14 cellular contexts compared by ENCODE assay signal in the genomic region with DNA sequence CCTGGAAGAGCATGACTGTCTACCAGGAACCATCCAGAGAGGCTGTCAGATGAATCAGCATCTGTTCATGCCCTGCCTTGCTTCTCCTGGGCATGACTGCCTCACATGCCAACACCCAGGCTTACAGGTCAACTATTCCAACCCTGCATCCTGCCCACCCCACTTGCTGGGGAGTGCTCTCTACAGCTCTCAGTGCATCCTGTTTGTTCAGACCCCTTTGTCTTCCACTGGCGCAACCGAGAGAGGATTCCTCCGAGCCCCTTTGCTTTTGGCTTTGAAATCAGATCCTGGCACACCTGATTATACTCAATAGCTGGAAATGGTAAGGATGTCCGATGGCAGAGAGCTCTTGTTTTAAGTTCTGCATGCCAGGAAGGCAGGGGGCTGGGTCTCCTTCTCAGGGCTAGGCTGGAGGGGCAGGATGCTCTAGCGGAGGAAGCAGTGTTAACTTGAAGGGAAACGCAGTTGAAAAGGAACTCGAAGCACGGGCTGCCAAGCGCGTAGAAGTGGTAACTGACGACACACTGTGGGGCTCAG.
DNase-seq lines count a peak whose midpoint lies in the region; ATAC-seq and TF ChIP-seq lines count a peak whose summit lies in the region.
"Had no signal": no experiment of that assay in that cellular context is flagged by ENCODE, and none has a peak within 500 bp of the region (broad histone marks: within the 10 kb centered on the region; RNA-seq: fewer than 3 reads in every experiment).

No MANE protein-coding gene starts in this region.

- H3K4me3 ChIP-seq in epithelial cell of esophagus (ENCODE audit: low read length): no peak overlapping the region
- H3K4me3 ChIP-seq: HAP-1, sigmoid colon had no signal

- peaks cover 4% of the 10 kb centered on the region for H3K36me3 Mint-ChIP-seq in activated T-cell treated with anti-CD3 and anti-CD28 coated beads, Interleukin-2, amount 50 U/mL, for 4 hours (ENCODE audit: insufficient read depth)
- H3K36me3 Mint-ChIP-seq in immature natural killer cell: peaks cover 4 to 12% (median 7%) of the 10 kb centered on the region in 3 donors

- H3K27me3 Mint-ChIP-seq in activated T-cell treated with anti-CD3 and anti-CD28 coated beads, Interleukin-2, amount 50 U/mL, for 4 hours (ENCODE audit: low read depth): no peaks in the 10 kb centered on the region
- peaks cover 0 to 6% (median 0%) of the 10 kb centered on the region in 3 donors for H3K27me3 Mint-ChIP-seq in immature natural killer cell (ENCODE audit: low read depth in 3 of 3)

- no peaks in the 10 kb centered on the region for H3K9me3 Mint-ChIP-seq in activated T-cell treated with anti-CD3 and anti-CD28 coated beads, Interleukin-2, amount 50 U/mL, for 4 hours
- no peaks in the 10 kb centered on the region for H3K9me3 Mint-ChIP-seq in immature natural killer cell

- H3K4me3 Mint-ChIP-seq in activated T-cell treated with anti-CD3 and anti-CD28 coated beads, Interleukin-2, amount 50 U/mL, for 4 hours: no peak overlapping the region
- no peak overlapping the region for H3K4me3 Mint-ChIP-seq in immature natural killer cell

- peak; percentile 40 to 41 for ATAC-seq in activated T-cell treated with anti-CD3 and anti-CD28 coated beads, Interleukin-2, amount 50 U/mL, for 4 hours
- peak; percentile 20 for ATAC-seq in HG03342 (IDR thresholded peaks at IDR 0.05; ENCODE audit: unreplicated experiment)
- peak; percentile 30 for ATAC-seq in stimulated activated naive CD8-positive, alpha-beta T cell treated with anti-CD3 and anti-CD28 coated beads, Interleukin-15, Interleukin-2, amounts not matched to agents 100 U/mL and 50 U/mL, for 24 hours

- peaks cover 26% of the 10 kb centered on the region for H3K4me1 Mint-ChIP-seq in activated T-cell treated with anti-CD3 and anti-CD28 coated beads, Interleukin-2, amount 50 U/mL, for 4 hours (ENCODE audit: low read depth)
- no peaks in the 10 kb centered on the region for H3K4me1 Mint-ChIP-seq in immature natural killer cell

- DNase-seq in activated T-cell treated with anti-CD3 and anti-CD28 coated beads, Interleukin-2, amount 50 U/mL, for 4 hours: no peak
- DNase-seq in activated T-cell treated with anti-CD3 and anti-CD28 coated beads, Interleukin-2, amount 50 U/mL, for 48 hours: no peak
- peak; percentile 92 for DNase-seq in epithelial cell of esophagus (ENCODE audit: low read depth)
- DNase-seq in stimulated activated naive CD8-positive, alpha-beta T cell treated with anti-CD3 and anti-CD28 coated beads, Interleukin-15, Interleukin-2, amounts not matched to agents 100 U/mL and 50 U/mL, for 24 hours: no peak
- DNase-seq in immature natural killer cell: no peak
- no peak for DNase-seq in hippocampal formation (lab: John Stamatoyannopoulos, UW)
- no peak for DNase-seq in GM19240 (ENCODE audit: insufficient read length, low spot score)
- DNase-seq: ACHN; activated effector memory CD4-positive, alpha-beta T cell treated with anti-CD3 and anti-CD28 coated beads, Interleukin-2, amount 50 U/mL, for 16 hours; NCI-H524; sigmoid colon; stimulated activated CD8-positive, alpha-beta memory T cell treated with anti-CD3 and anti-CD28 coated beads, Interleukin-4, amount 100 ng/mL, for 48 hours had no signal

- no peak for TF ChIP-seq CTCF in epithelial cell of esophagus (IDR thresholded peaks at IDR 0.05; ENCODE audit: insufficient read depth, low read depth, low read length, missing control alignments)

- H3K27ac Mint-ChIP-seq in immature natural killer cell: no peak overlapping the region
